In genomic region chr20:40715491-40715890, GRCh38 we compare ENCODE assay signal across 1 cellular context.
TF ChIP-seq lines count a peak whose summit lies in the region.

No MANE protein-coding gene starts in this region.

TF ChIP-seq in HepG2, 621 proteins besides CTCF, POLR2A, EP300 and RAD21:
- TF ChIP-seq MAFK (conservative IDR thresholded peaks at IDR 0.05 in 1 of 2, IDR thresholded peaks at IDR 0.05 in 1 of 2; ENCODE audit: low read length in 2 of 2) (peak in 1 of 2 experiments; percentile 9; a peak in 1 of 4 replicates), HCFC1 (IDR thresholded peaks at IDR 0.05; ENCODE audit: low read depth, low read length) (0 out of 2 replicates have a peak, but pooled peaks have one; percentile 8), ZNF879 (CRISPR knock-in tag; IDR thresholded peaks at IDR 0.05) (no peak), ZNF614 (CRISPR knock-in tag; IDR thresholded peaks at IDR 0.05; ENCODE audit: borderline replicate concordance) (no peak)
